20 cellular contexts compared by ENCODE assay signal in the genomic region with DNA sequence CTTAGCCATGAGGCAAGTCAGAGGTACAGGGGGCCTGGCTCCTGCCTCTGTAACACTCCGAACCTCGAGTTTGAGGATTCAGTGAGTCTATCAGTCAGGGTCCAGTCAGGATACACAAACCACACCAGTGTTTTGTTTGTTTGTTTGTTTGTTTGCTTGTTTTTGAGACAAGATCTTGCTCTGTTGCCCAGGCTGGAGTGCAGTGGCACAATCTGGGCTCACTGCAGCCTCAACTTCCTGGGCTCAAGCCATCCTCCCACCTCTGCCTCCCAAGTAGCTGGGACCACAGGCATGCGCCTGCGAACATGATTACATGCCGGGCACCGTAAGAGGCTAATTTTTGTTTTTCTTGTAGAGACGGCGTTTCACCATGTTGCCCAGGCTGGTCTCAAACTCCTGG. TPM values are rescaled to one million over a fixed set of nuclear protein-coding genes. Genes with fewer than 3 reads are reported as not detected.
A peak's percentile ranks its signal among the peaks of the same experiment; 100 is the strongest.
DNase-seq lines count a peak whose midpoint lies in the region; ATAC-seq and TF ChIP-seq lines count a peak whose summit lies in the region.
"Had no signal": no experiment of that assay in that cellular context is flagged by ENCODE, and none has a peak within 500 bp of the region (broad histone marks: within the 10 kb centered on the region; RNA-seq: fewer than 3 reads in every experiment).

No MANE protein-coding gene starts in this region.

- H3K27me3 ChIP-seq in heart right ventricle: no peaks in the 10 kb centered on the region
- no peaks in the 10 kb centered on the region for H3K27me3 ChIP-seq in CD8-positive, alpha-beta memory T cell (ENCODE audit: insufficient read depth, low read length, poor library complexity, severe bottlenecking)
- H3K27me3 ChIP-seq: neural progenitor cell, stomach had no signal

- CTCF ChIA-PET in CD8-positive, alpha-beta memory T cell (lab: Charles Lee): no interaction called here

- POLR2A ChIA-PET in CD8-positive, alpha-beta memory T cell (lab: Charles Lee): no interaction called here

- H3K36me3 Mint-ChIP-seq in brain (no peaks in the 10 kb centered on the region), nephron (ENCODE audit: low read depth) (no peaks in the 10 kb centered on the region), type B pancreatic cell (no peaks in the 10 kb centered on the region)
- H3K36me3 Mint-ChIP-seq in CD8-positive, alpha-beta memory T cell: no peaks in the 10 kb centered on the region
- H3K36me3 Mint-ChIP-seq: neural progenitor cell had no signal

- TF ChIP-seq CTCF in heart right ventricle (IDR thresholded peaks at IDR 0.05): no peak
- no peak for TF ChIP-seq CTCF in brain (conservative IDR thresholded peaks at IDR 0.05)
- TF ChIP-seq CTCF in nephron (IDR thresholded peaks at IDR 0.05; ENCODE audit: unreplicated experiment in 3 of 3): no peak
- no peak for TF ChIP-seq CTCF in type B pancreatic cell (conservative IDR thresholded peaks at IDR 0.05)

- H3K27ac Mint-ChIP-seq in brain: peak overlapping the region; percentile 19 to 78 (median 74)
- peak overlapping the region; percentile 84 to 96 (median 92) for H3K27ac Mint-ChIP-seq in nephron
- peak overlapping the region; percentile 9 for H3K27ac Mint-ChIP-seq in type B pancreatic cell
- no peak overlapping the region for H3K27ac Mint-ChIP-seq in CD8-positive, alpha-beta memory T cell
- H3K27ac Mint-ChIP-seq: HFFc6, immature natural killer cell had no signal

- peaks cover 0 to 29% (median 18%) of the 10 kb centered on the region in 9 donors for H3K4me1 ChIP-seq in heart right ventricle
- no peaks in the 10 kb centered on the region for H3K4me1 ChIP-seq in CD8-positive, alpha-beta memory T cell (ENCODE audit: insufficient read depth, low read length)
- H3K4me1 ChIP-seq: neural progenitor cell had no signal

- DNase-seq in heart right ventricle: no peak
- no peak for DNase-seq in left cardiac atrium
- DNase-seq in type B pancreatic cell (ENCODE audit: extremely low spot score, unreplicated experiment): no peak
- no peak for DNase-seq in CD8-positive, alpha-beta memory T cell
- DNase-seq: activated CD4-positive, alpha-beta T cell treated with anti-CD3 and anti-CD28 coated beads, Interleukin-2, amount 50 U/mL, for 48 hours; activated CD8-positive, alpha-beta memory T cell treated with anti-CD3 and anti-CD28 coated beads, Interleukin-2, amount 50 U/mL, for 48 hours; activated gamma-delta T cell; immature natural killer cell; NCI-H2171; NCI-H524; NK-92 treated with Interleukin-12 subunit alpha and Interleukin-12 subunit beta, amount 100 ng/mL, for 24 hours; trophoblast cell had no signal

- H3K9me3 ChIP-seq in heart right ventricle: no peaks in the 10 kb centered on the region
- no peaks in the 10 kb centered on the region for H3K9me3 ChIP-seq in CD8-positive, alpha-beta memory T cell (ENCODE audit: low read length)
- H3K9me3 ChIP-seq: A549, stomach had no signal

- 88 to 89% methylated on average over 8 of the region's 8 CpGs for WGBS in heart right ventricle, 2 donors

- no peak overlapping the region for H3K4me3 Mint-ChIP-seq in brain
- H3K4me3 Mint-ChIP-seq in nephron: no peak overlapping the region
- no peak overlapping the region for H3K4me3 Mint-ChIP-seq in type B pancreatic cell
- no peak overlapping the region for H3K4me3 Mint-ChIP-seq in CD8-positive, alpha-beta memory T cell
- H3K4me3 Mint-ChIP-seq: HFFc6, immature natural killer cell, neural progenitor cell had no signal

- intact Hi-C loops in heart right ventricle (cut with DNase I): no loop called here
- intact Hi-C loops in left cardiac atrium (cut with DNase I): no loop called here

- H3K36me3 ChIP-seq in heart right ventricle: no peaks in the 10 kb centered on the region
- H3K36me3 ChIP-seq in CD8-positive, alpha-beta memory T cell (ENCODE audit: insufficient read depth, low read length): no peaks in the 10 kb centered on the region
- H3K36me3 ChIP-seq: neural progenitor cell, stomach had no signal

- H3K4me3 ChIP-seq in heart right ventricle: no peak overlapping the region
- no peak overlapping the region for H3K4me3 ChIP-seq in CD8-positive, alpha-beta memory T cell (ENCODE audit: low read length)
- H3K4me3 ChIP-seq: A549, neural progenitor cell, stomach had no signal

- ATAC-seq in heart right ventricle (no peak), left cardiac atrium (no peak), GM21717 (IDR thresholded peaks at IDR 0.05; ENCODE audit: unreplicated experiment) (no peak), HG02763 (IDR thresholded peaks at IDR 0.05; ENCODE audit: unreplicated experiment) (no peak)

- H3K9me3 Mint-ChIP-seq in brain: no peaks in the 10 kb centered on the region
- H3K9me3 Mint-ChIP-seq in nephron: no peaks in the 10 kb centered on the region
- no peaks in the 10 kb centered on the region for H3K9me3 Mint-ChIP-seq in type B pancreatic cell
- H3K9me3 Mint-ChIP-seq in CD8-positive, alpha-beta memory T cell: no peaks in the 10 kb centered on the region
- H3K9me3 Mint-ChIP-seq: HFFc6, immature natural killer cell, neural progenitor cell had no signal

- H3K27me3 Mint-ChIP-seq in brain (no peaks in the 10 kb centered on the region), nephron (ENCODE audit: low read depth) (peaks cover 11% of the 10 kb centered on the region), type B pancreatic cell (no peaks in the 10 kb centered on the region)
- H3K27me3 Mint-ChIP-seq in CD8-positive, alpha-beta memory T cell: no peaks in the 10 kb centered on the region

- H3K4me1 Mint-ChIP-seq in brain: peaks cover 52% of the 10 kb centered on the region
- H3K4me1 Mint-ChIP-seq in nephron: peaks cover 61% of the 10 kb centered on the region
- peaks cover 15% of the 10 kb centered on the region for H3K4me1 Mint-ChIP-seq in type B pancreatic cell (ENCODE audit: unreplicated experiment)
- no peaks in the 10 kb centered on the region for H3K4me1 Mint-ChIP-seq in CD8-positive, alpha-beta memory T cell
- H3K4me1 Mint-ChIP-seq: immature natural killer cell had no signal

- peak overlapping the region in 6 of 10 donors; percentile 36 to 75 (median 48) for H3K27ac ChIP-seq in heart right ventricle
- H3K27ac ChIP-seq in CD8-positive, alpha-beta memory T cell (ENCODE audit: low read depth, low read length): no peak overlapping the region
- H3K27ac ChIP-seq: neural progenitor cell had no signal

RNA-seq across cellular contexts. Expression of a gene that starts 40.2 kb away (rescaled TPM):
- total RNA-seq in heart right ventricle: 100 to 1,000 TPM; 105 to 196 (median 131) TPM
- polyA plus RNA-seq in heart right ventricle: 100 to 1,000 TPM; 122 to 175 TPM
- 100 to 1,000 TPM; 128 to 201 TPM for total RNA-seq in left cardiac atrium
- polyA plus RNA-seq in brain (ENCODE audit: insufficient read depth, low read depth, low replicate concordance): 187 TPM
- 361 and 455 TPM in 2 replicates for total RNA-seq in type B pancreatic cell (ENCODE audit: low replicate concordance)
- 100 to 1,000 TPM; 572 to 579 TPM for total RNA-seq in CD8-positive, alpha-beta memory T cell
- polyA plus RNA-seq in CD8-positive, alpha-beta memory T cell: 370 TPM

RNA-seq across cellular contexts. Expression of a gene that starts 44.2 kb away (rescaled TPM):
- total RNA-seq in heart right ventricle: 100 to 1,000 TPM in 2 of 10 donors, 10 to 100 TPM in 8; 27.1 to 105 (median 61.2) TPM
- 100 to 1,000 TPM in 1 of 2 donors, 10 to 100 TPM in 1; 23.3 to 357 TPM for polyA plus RNA-seq in heart right ventricle
- total RNA-seq in left cardiac atrium: 10 to 100 TPM; 31.5 to 83.0 TPM
- 103 TPM for polyA plus RNA-seq in brain (ENCODE audit: insufficient read depth, low read depth, low replicate concordance)
- total RNA-seq in type B pancreatic cell (ENCODE audit: low replicate concordance): 76.3 and 185 TPM in 2 replicates
- total RNA-seq in CD8-positive, alpha-beta memory T cell: 10 to 100 TPM; 64.7 to 66.4 TPM
- polyA plus RNA-seq in CD8-positive, alpha-beta memory T cell: 1.6 TPM

Comparison
In these comparisons a context has a peak if more than half of its experiments do, and no peak if none do; other contexts are left out.
1. H3K27ac Mint-ChIP-seq: peak in brain (5 of 5), nephron (3 of 3) and type B pancreatic cell (single experiment); none in CD8-positive, alpha-beta memory T cell (0 of 8).